In genomic region chr2:82986899-82987298, GRCh38 we compare ENCODE assay signal across 31 cellular contexts.
"Had no signal": no experiment of that assay in that cellular context is flagged by ENCODE, and none has a peak within 500 bp of the region (broad histone marks: within the 10 kb centered on the region; RNA-seq: fewer than 3 reads in every experiment).

No MANE protein-coding gene starts in this region.

- H3K27ac ChIP-seq: ascending aorta, breast epithelium, cardiac muscle cell, colonic mucosa, epithelial cell of prostate, esophagus squamous epithelium, gastroesophageal sphincter had no signal

- H3K27me3 ChIP-seq: ascending aorta, cardiac muscle cell, colonic mucosa, esophagus squamous epithelium, gastroesophageal sphincter had no signal

- H3K27me3 Mint-ChIP-seq: activated CD4-positive, alpha-beta memory T cell treated with anti-CD3 and anti-CD28 coated beads, Interleukin-2, amount 10 ng/mL, durations not matched to agents 7 days and 5 days; activated CD4-positive, alpha-beta T cell treated with anti-CD3 and anti-CD28 coated beads, Interleukin-2, amount 10 ng/mL, durations not matched to agents 7 days and 5 days; activated naive CD4-positive, alpha-beta T cell treated with anti-CD3 and anti-CD28 coated beads, Interleukin-2, amount 10 ng/mL, durations not matched to agents 7 days and 5 days; activated naive CD8-positive, alpha-beta T cell treated with anti-CD3 and anti-CD28 coated beads, Interleukin-2, amount 10 ng/mL, durations not matched to agents 7 days and 5 days; activated T-cell treated with anti-CD3 and anti-CD28 coated beads, Interleukin-2, amount 50 U/mL, for 24 hours; brain had no signal

- H3K27ac Mint-ChIP-seq: activated CD4-positive, alpha-beta memory T cell treated with anti-CD3 and anti-CD28 coated beads, Interleukin-2, amount 10 ng/mL, durations not matched to agents 7 days and 5 days; activated CD4-positive, alpha-beta T cell treated with anti-CD3 and anti-CD28 coated beads, Interleukin-2, amount 10 ng/mL, durations not matched to agents 7 days and 5 days; activated naive CD4-positive, alpha-beta T cell treated with anti-CD3 and anti-CD28 coated beads, Interleukin-2, amount 10 ng/mL, durations not matched to agents 7 days and 5 days; activated naive CD4-positive, alpha-beta T cell treated with anti-CD3 and anti-CD28 coated beads, Interleukin-2, amount 50 U/mL, for 72 hours; activated naive CD8-positive, alpha-beta T cell treated with anti-CD3 and anti-CD28 coated beads, Interleukin-2, amount 10 ng/mL, durations not matched to agents 7 days and 5 days; activated T-cell treated with anti-CD3 and anti-CD28 coated beads, Interleukin-2, amount 50 U/mL, for 24 hours; activated T-cell treated with anti-CD3 and anti-CD28 coated beads, Interleukin-2, amount 50 U/mL, for 72 hours; brain; WTC11 had no signal

- H3K4me1 ChIP-seq: ascending aorta, breast epithelium, colonic mucosa, esophagus squamous epithelium, gastroesophageal sphincter had no signal

- H3K36me3 ChIP-seq: ascending aorta, breast epithelium, cardiac muscle cell, colonic mucosa, esophagus squamous epithelium, gastroesophageal sphincter had no signal

- ATAC-seq: activated naive CD4-positive, alpha-beta T cell treated with anti-CD3 and anti-CD28 coated beads, Interleukin-2, amount 50 U/mL, for 72 hours; activated T-cell treated with anti-CD3 and anti-CD28 coated beads, Interleukin-2, amount 50 U/mL, for 72 hours; gastroesophageal sphincter; WTC11 had no signal

- H3K9me3 ChIP-seq: ascending aorta, colonic mucosa, gastroesophageal sphincter had no signal

- H3K4me3 Mint-ChIP-seq: activated CD4-positive, alpha-beta memory T cell treated with anti-CD3 and anti-CD28 coated beads, Interleukin-2, amount 10 ng/mL, durations not matched to agents 7 days and 5 days; activated CD4-positive, alpha-beta T cell treated with anti-CD3 and anti-CD28 coated beads, Interleukin-2, amount 10 ng/mL, durations not matched to agents 7 days and 5 days; activated naive CD4-positive, alpha-beta T cell treated with anti-CD3 and anti-CD28 coated beads, Interleukin-2, amount 10 ng/mL, durations not matched to agents 7 days and 5 days; activated naive CD8-positive, alpha-beta T cell treated with anti-CD3 and anti-CD28 coated beads, Interleukin-2, amount 10 ng/mL, durations not matched to agents 7 days and 5 days; activated T-cell treated with anti-CD3 and anti-CD28 coated beads, Interleukin-2, amount 50 U/mL, for 24 hours; activated T-cell treated with anti-CD3 and anti-CD28 coated beads, Interleukin-2, amount 50 U/mL, for 72 hours; brain; WTC11 had no signal

- H3K4me1 Mint-ChIP-seq: activated CD4-positive, alpha-beta memory T cell treated with anti-CD3 and anti-CD28 coated beads, Interleukin-2, amount 10 ng/mL, durations not matched to agents 7 days and 5 days; activated CD4-positive, alpha-beta T cell treated with anti-CD3 and anti-CD28 coated beads, Interleukin-2, amount 10 ng/mL, durations not matched to agents 7 days and 5 days; activated naive CD4-positive, alpha-beta T cell treated with anti-CD3 and anti-CD28 coated beads, Interleukin-2, amount 10 ng/mL, durations not matched to agents 7 days and 5 days; activated naive CD8-positive, alpha-beta T cell treated with anti-CD3 and anti-CD28 coated beads, Interleukin-2, amount 10 ng/mL, durations not matched to agents 7 days and 5 days; brain had no signal

- H3K4me3 ChIP-seq: ascending aorta, breast epithelium, cardiac muscle cell, colonic mucosa, esophagus squamous epithelium, gastroesophageal sphincter had no signal

- H3K36me3 Mint-ChIP-seq: activated naive CD4-positive, alpha-beta T cell treated with anti-CD3 and anti-CD28 coated beads, Interleukin-2, amount 10 ng/mL, durations not matched to agents 7 days and 5 days; activated naive CD8-positive, alpha-beta T cell treated with anti-CD3 and anti-CD28 coated beads, Interleukin-2, amount 10 ng/mL, durations not matched to agents 7 days and 5 days; brain had no signal

- DNase-seq: activated CD4-positive, alpha-beta memory T cell treated with anti-CD3 and anti-CD28 coated beads, Interleukin-2, amount 10 ng/mL, durations not matched to agents 7 days and 5 days; activated CD4-positive, alpha-beta T cell treated with anti-CD3 and anti-CD28 coated beads for 1 hour; activated CD4-positive, alpha-beta T cell treated with anti-CD3 and anti-CD28 coated beads for 4 hours; activated CD4-positive, alpha-beta T cell treated with anti-CD3 and anti-CD28 coated beads, Interleukin-2, amount 10 ng/mL, durations not matched to agents 7 days and 5 days; activated CD4-positive, alpha-beta T cell treated with anti-CD3 and anti-CD28 coated beads, Interleukin-2, amount 50 U/mL, for 4 hours; activated CD8-positive, alpha-beta memory T cell treated with anti-CD3 and anti-CD28 coated beads, Interleukin-2, amount 50 U/mL, for 48 hours; activated gamma-delta T cell; activated naive CD4-positive, alpha-beta T cell; activated naive CD4-positive, alpha-beta T cell treated with anti-CD3 and anti-CD28 coated beads, Interleukin-2, amount 10 ng/mL, durations not matched to agents 7 days and 5 days; activated naive CD8-positive, alpha-beta T cell treated with anti-CD3 and anti-CD28 coated beads, Interleukin-2, amount 10 ng/mL, durations not matched to agents 7 days and 5 days; activated T-cell treated with anti-CD3 and anti-CD28 coated beads for 4 hours; activated T-cell treated with anti-CD3 and anti-CD28 coated beads, Interleukin-2, amount 50 U/mL, for 24 hours; activated T-cell treated with anti-CD3 and anti-CD28 coated beads, Interleukin-2, amount 50 U/mL, for 72 hours; central memory CD4-positive, alpha-beta T cell; cerebellar nuclear complex; colonic mucosa; effector CD8-positive, alpha-beta T cell; esophagus squamous epithelium; foreskin melanocyte; T-helper 2 cell had no signal

- FAIRE-seq: endometrium, endothelial cell of umbilical vein, TTC549 had no signal
